In genomic region chr21:39518055-39518844, GRCh38 we compare ENCODE assay signal across 8 cellular contexts.
DNase-seq lines count a peak whose midpoint lies in the region; ATAC-seq and TF ChIP-seq lines count a peak whose summit lies in the region.

No MANE protein-coding gene starts in this region.

- DNase-seq in CD4-positive, alpha-beta T cell, result peak in 8 of 10 experiments; percentile 9 to 24 (median 13)
- DNase-seq in KG1 (lab: John Stamatoyannopoulos, UW), result peak; percentile 71
- DNase-seq in OCI-M1 (lab: John Stamatoyannopoulos, UW), result peak; percentile 88
- DNase-seq in activated T-cell treated with anti-CD3 and anti-CD28 coated beads, Interleukin-2, amount 50 U/mL, for 4 hours, result peak; percentile 29
- peak; percentile 51 for DNase-seq in fibroblast of villous mesenchyme (ENCODE audit: low read depth)
- DNase-seq in GF-D8 (lab: John Stamatoyannopoulos, UW), result no peak

- H3K4me3 Mint-ChIP-seq in CD4-positive, alpha-beta T cell, result no peak overlapping the region
- no peak overlapping the region for H3K4me3 Mint-ChIP-seq in activated T-cell treated with anti-CD3 and anti-CD28 coated beads, Interleukin-2, amount 50 U/mL, for 4 hours

- peak; percentile 41 for ATAC-seq in CD4-positive, alpha-beta T cell (ENCODE audit: poor library complexity)
- peak; percentile 73 for ATAC-seq in GM19351 (IDR thresholded peaks at IDR 0.05; ENCODE audit: unreplicated experiment)
- ATAC-seq in activated T-cell treated with anti-CD3 and anti-CD28 coated beads, Interleukin-2, amount 50 U/mL, for 4 hours, result peak; percentile 60 to 67

- no peaks in the 10 kb centered on the region for H3K36me3 ChIP-seq in neutrophil

- peaks cover 4% of the 10 kb centered on the region for H3K4me1 Mint-ChIP-seq in CD4-positive, alpha-beta T cell (ENCODE audit: low read depth)
- no peaks in the 10 kb centered on the region for H3K4me1 Mint-ChIP-seq in activated T-cell treated with anti-CD3 and anti-CD28 coated beads, Interleukin-2, amount 50 U/mL, for 4 hours (ENCODE audit: low read depth)

- H3K4me1 ChIP-seq in neutrophil (ENCODE audit: control insufficient read depth in 1 of 2, insufficient read depth in 1 of 2, low read depth in 1 of 2, low read length in 1 of 2), result no peaks in the 10 kb centered on the region

- no peaks in the 10 kb centered on the region for H3K36me3 Mint-ChIP-seq in CD4-positive, alpha-beta T cell (ENCODE audit: low read depth)
- no peaks in the 10 kb centered on the region for H3K36me3 Mint-ChIP-seq in activated T-cell treated with anti-CD3 and anti-CD28 coated beads, Interleukin-2, amount 50 U/mL, for 4 hours (ENCODE audit: insufficient read depth)

- peak; percentile 95 for TF ChIP-seq CTCF in CD4-positive, alpha-beta T cell (IDR thresholded peaks at IDR 0.05)
- peak; percentile 85 for TF ChIP-seq CTCF in fibroblast of villous mesenchyme (IDR thresholded peaks at IDR 0.05; ENCODE audit: insufficient read depth, low read depth, low read length)
- peak; percentile 71 for TF ChIP-seq CTCF in neutrophil (IDR thresholded peaks at IDR 0.05)

- H3K4me3 ChIP-seq in fibroblast of villous mesenchyme (ENCODE audit: low read depth, low read length), result no peak overlapping the region
- H3K4me3 ChIP-seq in neutrophil (ENCODE audit: low read depth in 1 of 2, low read length in 1 of 2), result no peak overlapping the region

- H3K9me3 ChIP-seq in CD4-positive, alpha-beta T cell (ENCODE audit: control insufficient read depth, low read length), result no peaks in the 10 kb centered on the region
- H3K9me3 ChIP-seq in neutrophil, result no peaks in the 10 kb centered on the region

- POLR2A ChIA-PET in CD4-positive, alpha-beta T cell (lab: Charles Lee), result no interaction called here

- intact Hi-C loops in CD4-positive, alpha-beta T cell (cut with DNase I, micrococcal nuclease), result loop anchor here in 1 of 2 experiments (10.0 kb wide), 1 partner anchor 1617 kb away; no protein-coding TSS in a partner anchor

- H3K27me3 Mint-ChIP-seq in CD4-positive, alpha-beta T cell, result peaks cover 5% of the 10 kb centered on the region
- H3K27me3 Mint-ChIP-seq in activated T-cell treated with anti-CD3 and anti-CD28 coated beads, Interleukin-2, amount 50 U/mL, for 4 hours (ENCODE audit: low read depth), result peaks cover 4% of the 10 kb centered on the region

- no peaks in the 10 kb centered on the region for H3K9me3 Mint-ChIP-seq in CD4-positive, alpha-beta T cell
- no peaks in the 10 kb centered on the region for H3K9me3 Mint-ChIP-seq in activated T-cell treated with anti-CD3 and anti-CD28 coated beads, Interleukin-2, amount 50 U/mL, for 4 hours

- H3K27ac Mint-ChIP-seq in CD4-positive, alpha-beta T cell, result no peak overlapping the region

- no peak overlapping the region for H3K27ac ChIP-seq in CD4-positive, alpha-beta T cell (ENCODE audit: low read depth, low read length)
- H3K27ac ChIP-seq in neutrophil, result no peak overlapping the region

- H3K27me3 ChIP-seq in CD4-positive, alpha-beta T cell (ENCODE audit: control insufficient read depth, insufficient read depth, low read length), result no peaks in the 10 kb centered on the region
- H3K27me3 ChIP-seq in neutrophil, result no peaks in the 10 kb centered on the region

- CTCF ChIA-PET in CD4-positive, alpha-beta T cell (lab: Charles Lee), result interaction anchor here (0.7 to 1.2 kb wide), 3 partner anchors 8 to 18 kb away, joined by 3 to 4 read pairs (median 3); no protein-coding TSS in a partner anchor
